9 cellular contexts compared by ENCODE assay signal in genomic region chr7:64999165-65000004, GRCh38. TPM values are rescaled to one million over a fixed set of nuclear protein-coding genes. Genes with fewer than 3 reads are reported as not detected.
A peak's percentile ranks its signal among the peaks of the same experiment; 100 is the strongest.
DNase-seq lines count a peak whose midpoint lies in the region; ATAC-seq and TF ChIP-seq lines count a peak whose summit lies in the region.
"Had no signal": no experiment of that assay in that cellular context is flagged by ENCODE, and none has a peak within 500 bp of the region (broad histone marks: within the 10 kb centered on the region; RNA-seq: fewer than 3 reads in every experiment).

No MANE protein-coding gene starts in this region.

- H3K27ac Mint-ChIP-seq in MCF 10A (ENCODE audit: low read depth, unreplicated experiment) = peak overlapping the region; percentile 35

- no peaks in the 10 kb centered on the region for H3K27me3 Mint-ChIP-seq in MCF 10A (ENCODE audit: insufficient read depth, unreplicated experiment)

- H3K9me3 ChIP-seq in neutrophil = peaks cover 14% of the 10 kb centered on the region

- H3K27ac ChIP-seq in neutrophil = peak overlapping the region; percentile 96
- H3K27ac ChIP-seq in dorsolateral prefrontal cortex = peak overlapping the region in 2 of 59 donors; percentile 28 to 53

- ATAC-seq in GM18502 (IDR thresholded peaks at IDR 0.05; ENCODE audit: poor library complexity, unreplicated experiment) (peak; percentile 65), HG03521 (IDR thresholded peaks at IDR 0.05; ENCODE audit: unreplicated experiment) (no peak)
- ATAC-seq: Panc1 had no signal

- DNase-seq in KBM-7 = peak; percentile 98
- peak; percentile 70 for DNase-seq in MCF 10A (ENCODE audit: unreplicated experiment)
- no peak for DNase-seq in dorsolateral prefrontal cortex
- DNase-seq in NCI-H1105 (lab: John Stamatoyannopoulos, UW) = no peak
- DNase-seq in NCI-H2107 (lab: John Stamatoyannopoulos, UW) = no peak

- H3K4me1 ChIP-seq in neutrophil (ENCODE audit: control insufficient read depth in 1 of 2, insufficient read depth in 1 of 2, low read depth in 1 of 2, low read length in 1 of 2) = peaks cover 41 to 62% of the 10 kb centered on the region in 2 experiments

- H3K9me3 Mint-ChIP-seq in MCF 10A (ENCODE audit: unreplicated experiment) = peaks cover 35% of the 10 kb centered on the region

- in situ Hi-C loops in KBM-7 (cut with MboI; ENCODE audit: low pct_unique_long_range_greater_than_20kb, low sequenced_read_pairs) = no loop called here

- H3K36me3 ChIP-seq in neutrophil = peaks cover 18% of the 10 kb centered on the region

- H3K4me3 Mint-ChIP-seq in MCF 10A (ENCODE audit: unreplicated experiment) = no peak overlapping the region

- no peak for TF ChIP-seq CTCF in MCF 10A (IDR thresholded peaks at IDR 0.05; ENCODE audit: unreplicated experiment)
- TF ChIP-seq CTCF in neutrophil (IDR thresholded peaks at IDR 0.05) = peak; percentile 12
- no peak for TF ChIP-seq CTCF in dorsolateral prefrontal cortex (IDR thresholded peaks at IDR 0.05 in 54 of 56, conservative IDR thresholded peaks at IDR 0.05 in 2 of 56; ENCODE audit: low read depth in 1 of 56, partially characterized antibody in 56 of 56)

- H3K27me3 ChIP-seq in neutrophil = no peaks in the 10 kb centered on the region
- H3K27me3 ChIP-seq in dorsolateral prefrontal cortex = no peaks in the 10 kb centered on the region

- peak overlapping the region in 1 of 2 experiments; percentile 39 for H3K4me3 ChIP-seq in neutrophil (ENCODE audit: low read depth in 1 of 2, low read length in 1 of 2)
- H3K4me3 ChIP-seq in dorsolateral prefrontal cortex = no peak overlapping the region

- CTCF ChIA-PET in MCF 10A (lab: Yijun Ruan, JAX) = no interaction called here

- H3K4me1 Mint-ChIP-seq in MCF 10A (ENCODE audit: insufficient read depth, unreplicated experiment) = peaks cover 5% of the 10 kb centered on the region

- intact Hi-C loops in MCF 10A (cut with micrococcal nuclease) (no loop called here), dorsolateral prefrontal cortex (cut with DNase I) (loop anchor here in 1 of 2 donors (5.0 kb wide), 1 partner anchor 38 kb away; no protein-coding TSS in a partner anchor)

- POLR2A ChIA-PET in MCF 10A (lab: Yijun Ruan, JAX) = no interaction called here

- peaks cover 33% of the 10 kb centered on the region for H3K36me3 Mint-ChIP-seq in MCF 10A (ENCODE audit: insufficient read depth, unreplicated experiment)

- BruUV-seq in MCF 10A (replicated peaks; lab: Mats Ljungman, UMichigan) = no TSS peak

RNA-seq across cellular contexts. Expression of gene ERV3-1, which starts 7.1 kb away (rescaled TPM):
- 7.6 and 11.2 TPM in 2 replicates for total RNA-seq in MCF 10A (2022)
- 10 to 100 TPM in 119 of 120 experiments, 1 to 10 TPM in 1; 7.9 to 37.1 (median 22.1) TPM for total RNA-seq in dorsolateral prefrontal cortex

RNA-seq across cellular contexts. Expression of gene ZNF117, which starts 8.5 kb away (rescaled TPM):
- 3.2 and 4.8 TPM in 2 replicates for total RNA-seq in MCF 10A (2022)
- 10 to 100 TPM in 118 of 120 experiments, 1 to 10 TPM in 2; 7.9 to 35.1 (median 17.4) TPM for total RNA-seq in dorsolateral prefrontal cortex

Comparison
In these comparisons a context has a peak if more than half of its experiments do, and no peak if none do; other contexts are left out.
1. DNase-seq: peak in KBM-7 (single experiment) and MCF 10A (single experiment); none in dorsolateral prefrontal cortex (0 of 10), NCI-H1105 (single experiment) and NCI-H2107 (single experiment).